Comparison of ENCODE assay signal across 8 cellular contexts in the genomic region with DNA sequence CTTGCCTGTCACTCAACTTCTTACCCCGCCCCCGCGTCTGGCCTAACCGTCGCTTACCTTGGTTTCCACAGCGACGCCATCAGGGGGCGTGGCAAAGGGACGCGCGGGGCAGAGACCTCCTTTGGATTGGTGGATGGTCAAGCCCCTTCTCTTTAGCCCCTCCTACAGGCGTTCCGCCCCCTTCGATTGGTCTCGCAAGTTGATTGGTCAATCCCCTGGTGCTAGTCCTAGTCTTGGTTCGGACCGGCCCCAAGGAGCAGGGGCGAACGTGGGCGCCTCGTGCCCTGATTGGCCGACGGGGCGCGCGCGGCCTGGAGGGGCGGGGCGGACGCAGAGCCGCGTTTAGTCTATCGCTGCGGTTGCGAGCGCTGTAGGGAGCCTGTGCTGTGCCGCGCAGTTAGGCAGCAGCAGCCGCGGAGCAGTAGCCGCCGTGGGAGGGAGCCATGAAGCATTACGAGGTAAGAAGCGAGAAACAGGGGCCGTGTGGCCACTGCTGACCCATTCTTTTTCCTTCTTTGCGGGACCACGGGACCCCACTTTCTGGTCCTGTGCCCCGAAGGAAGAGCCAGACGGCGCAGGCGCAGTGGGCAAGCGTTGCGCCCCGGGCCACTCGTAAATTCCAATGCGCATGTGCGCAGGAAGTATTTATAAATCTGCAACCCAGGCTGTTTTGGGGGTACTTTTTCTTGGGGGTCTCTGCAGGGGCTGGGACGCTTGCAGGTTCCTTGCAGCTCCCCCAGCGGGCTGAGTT. TPM values are rescaled to one million over a fixed set of nuclear protein-coding genes. Genes with fewer than 3 reads are reported as not detected.
DNase-seq lines count a peak whose midpoint lies in the region; ATAC-seq, FAIRE-seq and TF ChIP-seq lines count a peak whose summit lies in the region.

A gene with protein sequence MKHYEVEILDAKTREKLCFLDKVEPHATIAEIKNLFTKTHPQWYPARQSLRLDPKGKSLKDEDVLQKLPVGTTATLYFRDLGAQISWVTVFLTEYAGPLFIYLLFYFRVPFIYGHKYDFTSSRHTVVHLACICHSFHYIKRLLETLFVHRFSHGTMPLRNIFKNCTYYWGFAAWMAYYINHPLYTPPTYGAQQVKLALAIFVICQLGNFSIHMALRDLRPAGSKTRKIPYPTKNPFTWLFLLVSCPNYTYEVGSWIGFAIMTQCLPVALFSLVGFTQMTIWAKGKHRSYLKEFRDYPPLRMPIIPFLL (plus strand): TSS at position 341 of the 751 bp plus-strand sequence. CDS start 103 bp downstream, at position 444.

- no peaks in the 10 kb centered on the region for H3K36me3 ChIP-seq in Loucy (ENCODE audit: insufficient read depth, low read length)

- peaks cover 42% of the 10 kb centered on the region for H3K79me2 ChIP-seq in Loucy (ENCODE audit: insufficient read depth, low read length)

- H3K9me3 ChIP-seq in Loucy (ENCODE audit: insufficient read depth, low read depth, low read length): no peaks in the 10 kb centered on the region

- H3K36me3 Mint-ChIP-seq in natural killer cell: no peaks in the 10 kb centered on the region

- peak; percentile 84 for FAIRE-seq in H54 (lab: Jason Lieb, UNC)

- no peak for TF ChIP-seq CTCF in Loucy (conservative IDR thresholded peaks at IDR 0.05; ENCODE audit: low read length)
- TF ChIP-seq CTCF in fibroblast of mammary gland (conservative IDR thresholded peaks at IDR 0.05; ENCODE audit: control insufficient read depth, insufficient read depth, low read depth, low read length): no peak
- no peak for TF ChIP-seq CTCF in natural killer cell (IDR thresholded peaks at IDR 0.05)

- H4K20me1 ChIP-seq in Loucy (ENCODE audit: insufficient read depth, low read length, poor library complexity, severe bottlenecking): peaks cover 13% of the 10 kb centered on the region

- DNase-seq in EL (peak; percentile 100), H54 (ENCODE audit: insufficient read length, low spot score) (peak; percentile 88), fibroblast of mammary gland (ENCODE audit: low read depth) (peak; percentile 100), natural killer cell (peak; percentile 99)
- peak; percentile 100 for DNase-seq in activated T-helper 9 cell treated with anti-CD3 and anti-CD28 coated beads, Interleukin-2, amount 50 U/mL, for 16 hours (ENCODE audit: low read depth)
- peak; percentile 100 for DNase-seq in stimulated activated naive CD4-positive, alpha-beta T cell treated with Interleukin-2 at 50 U/mL for 16 hours (lab: John Stamatoyannopoulos, UW)

- no peaks in the 10 kb centered on the region for H3K9me3 Mint-ChIP-seq in natural killer cell

- H3K4me1 ChIP-seq in Loucy (ENCODE audit: insufficient read depth, low read length, poor library complexity, severe bottlenecking): peaks cover 9% of the 10 kb centered on the region

- intact Hi-C loops in natural killer cell (cut with micrococcal nuclease): loop anchor here (1.0 to 2.0 kb wide), 2 partner anchors 11 to 393 kb away; a partner anchor contains a TSS

- H3F3A ChIP-seq in Loucy (ENCODE audit: low read depth): no peaks in the 10 kb centered on the region

- H3K4me3 Mint-ChIP-seq in natural killer cell: peak within 1 kb of the TSS; percentile 96

- no peaks in the 10 kb centered on the region for H3K9me2 ChIP-seq in Loucy (replicated peaks; ENCODE audit: low read depth, low read length)

- H3K4me3 ChIP-seq in Loucy (ENCODE audit: low read length, poor library complexity, severe bottlenecking) (peak within 1 kb of the TSS; percentile 89), fibroblast of mammary gland (ENCODE audit: control insufficient read depth, low read depth, low read length) (peak within 1 kb of the TSS; percentile 94)

- TF ChIP-seq POLR2A in H54 (IDR thresholded peaks at IDR 0.05; ENCODE audit: low read depth, low read length) (peak; percentile 94), Raji (IDR thresholded peaks at IDR 0.05; ENCODE audit: insufficient read depth, low read depth, low read length) (peak; percentile 99)

- H2AFZ ChIP-seq in Loucy (ENCODE audit: low read length): peak within 1 kb of the TSS; percentile 81

- peak within 1 kb of the TSS; percentile 75 for H3K4me2 ChIP-seq in Loucy (ENCODE audit: low read depth, low read length, poor library complexity, severe bottlenecking)

- peak within 1 kb of the TSS; percentile 95 to 97 for H3K27ac Mint-ChIP-seq in natural killer cell

- H3K9ac ChIP-seq in Loucy (ENCODE audit: low read depth, low read length, poor library complexity, severe bottlenecking): peak within 1 kb of the TSS; percentile 73

- peak; percentile 93 to 99 (median 94) for ATAC-seq in natural killer cell

- H3K27me3 Mint-ChIP-seq in natural killer cell (ENCODE audit: low read depth in 2 of 2): no peaks in the 10 kb centered on the region

- no peaks in the 10 kb centered on the region for H3K27me3 ChIP-seq in Loucy (ENCODE audit: insufficient read depth, low read length, poor library complexity, severe bottlenecking)

- H3K4me1 Mint-ChIP-seq in natural killer cell: peaks cover 9 to 12% of the 10 kb centered on the region in 2 donors

RNA-seq across cellular contexts. Expression of the gene that starts here (rescaled TPM):
- 100 to 1,000 TPM; 123 to 158 (median 131) TPM for total RNA-seq in natural killer cell

Comparison
In these comparisons a context has a peak if more than half of its experiments do, and no peak if none do; other contexts are left out.
1. Peak in every context shown above with its lines: DNase-seq, ATAC-seq and H3K4me3 ChIP-seq.